17 cellular contexts compared by ENCODE assay signal in genomic region chr16:87186876-87187533, GRCh38.
DNase-seq lines count a peak whose midpoint lies in the region; ATAC-seq, FAIRE-seq and TF ChIP-seq lines count a peak whose summit lies in the region.
"Had no signal": no experiment of that assay in that cellular context is flagged by ENCODE, and none has a peak within 500 bp of the region (broad histone marks: within the 10 kb centered on the region; RNA-seq: fewer than 3 reads in every experiment).

No MANE protein-coding gene starts in this region.

- DNase-seq in IMR-90, result no peak
- DNase-seq in endothelial cell of umbilical vein (ENCODE audit: low read depth, low spot score), result no peak
- no peak for DNase-seq in trophoblast cell
- no peak for DNase-seq in NCI-H146 (lab: John Stamatoyannopoulos, UW)
- no peak for DNase-seq in NCI-H69 (lab: John Stamatoyannopoulos, UW)
- DNase-seq in HPDE6-E6E7 (ENCODE audit: extremely low spot score), result no peak
- DNase-seq: Caco-2; CD4-positive, CD25-positive, alpha-beta regulatory T cell; DMS153; EL; NCI-H1105 treated with DMSO at 0.1 percent for 48 hours; NCI-H187; NCI-H345; NCI-H748 treated with DMSO at 0.1 percent for 48 hours; PC-3 had no signal

- no peaks in the 10 kb centered on the region for H4K20me1 ChIP-seq in IMR-90 (ENCODE audit: insufficient read depth, low read length)
- no peaks in the 10 kb centered on the region for H4K20me1 ChIP-seq in endothelial cell of umbilical vein (replicated peaks; ENCODE audit: control insufficient read depth, extremely low read depth, insufficient read depth, low read length)

- BruUV-seq in IMR-90 (replicated peaks; lab: Mats Ljungman, UMichigan) (no TSS peak), endothelial cell of umbilical vein (replicated peaks; lab: Mats Ljungman, UMichigan) (no TSS peak)

- H3K4me3 ChIP-seq in HEK293 (ENCODE audit: low read depth, low read length) (no peak overlapping the region), IMR-90 (ENCODE audit: insufficient read depth, low read depth, low read length) (no peak overlapping the region), endothelial cell of umbilical vein (replicated peaks in 1 of 3; ENCODE audit: insufficient read depth in 1 of 3, low read depth in 1 of 3, low read length in 3 of 3) (no peak overlapping the region), trophoblast cell (ENCODE audit: low read depth, low read length) (peak overlapping the region; percentile 57)

- in situ Hi-C loops in IMR-90 (cut with MboI; ENCODE audit: low sequenced_read_pairs), result no loop called here

- no peaks in the 10 kb centered on the region for H3K79me1 ChIP-seq in IMR-90 (ENCODE audit: low read depth in 1 of 2, low read length in 2 of 2)
- H3K79me1 ChIP-seq in trophoblast cell (ENCODE audit: low read length), result no peaks in the 10 kb centered on the region

- no peak overlapping the region for H3K56ac ChIP-seq in IMR-90 (ENCODE audit: extremely low read depth, insufficient read depth, low read length)

- H3K4me1 ChIP-seq in HEK293 (ENCODE audit: control insufficient read depth, insufficient read depth, low read length) (no peaks in the 10 kb centered on the region), IMR-90 (ENCODE audit: control insufficient read depth, insufficient read depth, low read length) (no peaks in the 10 kb centered on the region; the same call in 1 of the 2 replicates), endothelial cell of umbilical vein (ENCODE audit: control insufficient read depth, extremely low read depth, insufficient read depth, low read length) (peaks cover 9% of the 10 kb centered on the region), trophoblast cell (ENCODE audit: control insufficient read depth in 1 of 2, insufficient read depth in 2 of 2, low read length in 2 of 2) (no peaks in the 10 kb centered on the region)
- H3K4me1 ChIP-seq: Caco-2 had no signal

- H3K79me2 ChIP-seq in endothelial cell of umbilical vein (ENCODE audit: control insufficient read depth, insufficient read depth, low read length) (no peaks in the 10 kb centered on the region), trophoblast cell (ENCODE audit: control insufficient read depth, insufficient read depth, low read length, poor library complexity) (no peaks in the 10 kb centered on the region)

- H3K9ac ChIP-seq in IMR-90 (ENCODE audit: low read depth, low read length) (no peak overlapping the region), endothelial cell of umbilical vein (replicated peaks; ENCODE audit: extremely low read depth, insufficient read depth, low read length) (no peak overlapping the region), trophoblast cell (ENCODE audit: low read length) (no peak overlapping the region)

- no peak overlapping the region for H2BK15ac ChIP-seq in IMR-90 (ENCODE audit: low read depth, low read length)

- H3K4ac ChIP-seq in IMR-90 (ENCODE audit: low read depth, low read length), result no peak overlapping the region
- no peak overlapping the region for H3K4ac ChIP-seq in trophoblast cell (ENCODE audit: low read depth, low read length)

- POLR2A ChIA-PET in HEK293 (lab: Yijun Ruan, JAX) (no interaction called here), IMR-90 (lab: Charles Lee; ENCODE audit: unreplicated experiment) (no interaction called here), endothelial cell of umbilical vein (lab: Charles Lee) (no interaction called here)

- H3K27ac ChIP-seq in HEK293 (ENCODE audit: extremely low read depth, low read depth, low read length) (no peak overlapping the region), IMR-90 (ENCODE audit: insufficient read depth, low read length) (no peak overlapping the region), endothelial cell of umbilical vein (ENCODE audit: insufficient read depth, low read depth, low read length) (no peak overlapping the region), trophoblast cell (ENCODE audit: low read depth, low read length) (no peak overlapping the region)
- H3K27ac ChIP-seq: RWPE1 had no signal

- no peak for TF ChIP-seq RAD21 in IMR-90 (IDR thresholded peaks at IDR 0.05; ENCODE audit: low read length)

- H3K27me3 ChIP-seq in IMR-90 (ENCODE audit: control insufficient read depth, insufficient read depth, low read length), result no peaks in the 10 kb centered on the region; the same call in 1 of the 2 replicates
- H3K27me3 ChIP-seq in endothelial cell of umbilical vein (ENCODE audit: control insufficient read depth in 2 of 2, insufficient read depth in 2 of 2, low read length in 2 of 2), result no peaks in the 10 kb centered on the region
- H3K27me3 ChIP-seq in trophoblast cell (ENCODE audit: insufficient read depth, low read length), result no peaks in the 10 kb centered on the region

- H3K4me2 ChIP-seq in IMR-90 (ENCODE audit: low read depth, low read length), result no peak overlapping the region
- peak overlapping the region; percentile 52 for H3K4me2 ChIP-seq in endothelial cell of umbilical vein (ENCODE audit: insufficient read depth, low read length)
- no peak overlapping the region for H3K4me2 ChIP-seq in trophoblast cell (ENCODE audit: low read length)

- H3K9me3 ChIP-seq in HEK293 (ENCODE audit: control insufficient read depth, insufficient read depth, low read depth, low read length), result no peaks in the 10 kb centered on the region
- H3K9me3 ChIP-seq in IMR-90 (ENCODE audit: control insufficient read depth, insufficient read depth, low read length), result peaks cover 18% of the 10 kb centered on the region
- H3K9me3 ChIP-seq in endothelial cell of umbilical vein (replicated peaks; ENCODE audit: control insufficient read depth, insufficient read depth, low read length), result no peaks in the 10 kb centered on the region
- H3K9me3 ChIP-seq in trophoblast cell (ENCODE audit: insufficient read depth, low read depth, low read length), result peaks cover 19% of the 10 kb centered on the region

- CTCF ChIA-PET in HEK293 (lab: Yijun Ruan, JAX) (interaction anchor here (0.7 kb wide), 1 partner anchor 16 kb away, joined by 4 read pairs; no protein-coding TSS in a partner anchor), IMR-90 (lab: Yijun Ruan, JAX) (no interaction called here), endothelial cell of umbilical vein (lab: Charles Lee) (interaction anchor here (0.7 to 2.1 kb wide), 9 partner anchors 10 to 124 kb away, joined by 3 to 8 read pairs (median 3); no protein-coding TSS in a partner anchor)

- dilution Hi-C loops in IMR-90 (cut with HindIII; ENCODE audit: low sequenced_read_pairs, unreplicated experiment), result no loop called here
- dilution Hi-C loops in endothelial cell of umbilical vein (cut with MboI; ENCODE audit: extremely low pct_ligation_motif_present, low sequenced_read_pairs), result no loop called here

- H3K23ac ChIP-seq in IMR-90 (ENCODE audit: low read depth, low read length), result no peak overlapping the region
- H3K23ac ChIP-seq in trophoblast cell (ENCODE audit: low read length), result peak overlapping the region; percentile 80

- no peak for ATAC-seq in IMR-90 (ENCODE audit: low read depth)
- ATAC-seq: PC-3 had no signal

- no peak for FAIRE-seq in endothelial cell of umbilical vein (lab: Jason Lieb, UNC)

- intact Hi-C loops in IMR-90 (cut with micrococcal nuclease), result no loop called here
- intact Hi-C loops in endothelial cell of umbilical vein (cut with micrococcal nuclease), result loop anchor here (5.0 kb wide), 1 partner anchor 90 kb away; no protein-coding TSS in a partner anchor

- no peak overlapping the region for H2BK20ac ChIP-seq in IMR-90 (ENCODE audit: low read depth, low read length)

- H3K9me1 ChIP-seq in IMR-90 (ENCODE audit: insufficient read depth, low read length), result peaks cover 3% of the 10 kb centered on the region; the same call in 1 of the 2 replicates
- H3K9me1 ChIP-seq in endothelial cell of umbilical vein (replicated peaks; ENCODE audit: control insufficient read depth, extremely low read depth, insufficient read depth, low read length), result no peaks in the 10 kb centered on the region

- H3K36me3 ChIP-seq in HEK293 (ENCODE audit: control insufficient read depth in 2 of 2, insufficient read depth in 1 of 2, low read length in 2 of 2) (no peaks in the 10 kb centered on the region), IMR-90 (ENCODE audit: control insufficient read depth, insufficient read depth, low read length) (no peaks in the 10 kb centered on the region), endothelial cell of umbilical vein (ENCODE audit: control insufficient read depth in 2 of 2, extremely low read depth in 1 of 2, insufficient read depth in 2 of 2, low read length in 2 of 2) (no peaks in the 10 kb centered on the region), trophoblast cell (ENCODE audit: control insufficient read depth in 1 of 2, insufficient read depth in 2 of 2, low read length in 2 of 2) (no peaks in the 10 kb centered on the region)

- no peak overlapping the region for H4K12ac ChIP-seq in trophoblast cell (ENCODE audit: low read depth, low read length)

- H2BK5ac ChIP-seq in IMR-90 (ENCODE audit: low read depth, low read length, poor library complexity, severe bottlenecking), result no peak overlapping the region
- H2BK5ac ChIP-seq in trophoblast cell (ENCODE audit: low read depth, low read length, poor library complexity), result no peak overlapping the region

- H4K91ac ChIP-seq in IMR-90 (ENCODE audit: insufficient read depth, low read depth, low read length) (no peak overlapping the region), trophoblast cell (ENCODE audit: low read depth, low read length) (no peak overlapping the region)

- no peak overlapping the region for H4K8ac ChIP-seq in IMR-90 (ENCODE audit: low read depth in 2 of 2, low read length in 2 of 2)
- H4K8ac ChIP-seq in trophoblast cell (ENCODE audit: low read depth, low read length), result no peak overlapping the region

- H2BK120ac ChIP-seq in IMR-90 (ENCODE audit: low read depth, low read length), result no peak overlapping the region
- no peak overlapping the region for H2BK120ac ChIP-seq in trophoblast cell (ENCODE audit: insufficient read depth, low read length, poor library complexity)

- H2AK5ac ChIP-seq in IMR-90 (ENCODE audit: low read depth, low read length) (peak overlapping the region; percentile 50; the same call in 1 of the 2 replicates), trophoblast cell (ENCODE audit: low read length) (no peak overlapping the region)

- TF ChIP-seq POLR2A in IMR-90 (IDR thresholded peaks at IDR 0.05; ENCODE audit: low read depth, low read length), result no peak
- no peak for TF ChIP-seq POLR2A in endothelial cell of umbilical vein (IDR thresholded peaks at IDR 0.05; ENCODE audit: low read depth, low read length)

- no peak for TF ChIP-seq CTCF in HEK293 (tag by site-specific recombination; IDR thresholded peaks at IDR 0.05)
- no peak for TF ChIP-seq CTCF in IMR-90 (conservative IDR thresholded peaks at IDR 0.05; ENCODE audit: low read depth, low read length)
- TF ChIP-seq CTCF in endothelial cell of umbilical vein (IDR thresholded peaks at IDR 0.05; ENCODE audit: extremely low read depth in 1 of 2, insufficient read depth in 1 of 2, low read depth in 1 of 2, low read length in 2 of 2), result no peak

- H2BK12ac ChIP-seq in trophoblast cell (ENCODE audit: low read length), result no peak overlapping the region

- no peak overlapping the region for H3K14ac ChIP-seq in IMR-90 (replicated peaks; ENCODE audit: low read depth, low read length)
- H3K14ac ChIP-seq in trophoblast cell (ENCODE audit: low read length), result no peak overlapping the region

- H3K18ac ChIP-seq in IMR-90 (ENCODE audit: low read depth, low read length) (no peak overlapping the region), trophoblast cell (ENCODE audit: low read length) (no peak overlapping the region)

- no peak overlapping the region for H2AK9ac ChIP-seq in IMR-90 (replicated peaks; ENCODE audit: low read depth, low read length, poor library complexity)

- peak overlapping the region; percentile 71 for H2AFZ ChIP-seq in IMR-90 (replicated peaks; ENCODE audit: low read length, poor library complexity)
- peak overlapping the region; percentile 65 for H2AFZ ChIP-seq in endothelial cell of umbilical vein (ENCODE audit: low read depth, low read length)
- no peak overlapping the region for H2AFZ ChIP-seq in trophoblast cell (ENCODE audit: insufficient read depth, low read length, poor library complexity)

- WGBS in IMR-90 (ENCODE audit: extremely low coverage in 2 of 2, insufficient read length in 1 of 2), 2 experiments, result 72% methylated on average over 6 of the region's 11 CpGs; no CpG with 5 or more reads in 1 of the 2 experiments
- no CpG with 5 or more reads among the region's 11 CpGs for WGBS in trophoblast cell (ENCODE audit: extremely low coverage, insufficient coverage, insufficient read length)

- no peak overlapping the region for H4K5ac ChIP-seq in IMR-90 (ENCODE audit: low read depth, low read length)
